In the genomic region with DNA sequence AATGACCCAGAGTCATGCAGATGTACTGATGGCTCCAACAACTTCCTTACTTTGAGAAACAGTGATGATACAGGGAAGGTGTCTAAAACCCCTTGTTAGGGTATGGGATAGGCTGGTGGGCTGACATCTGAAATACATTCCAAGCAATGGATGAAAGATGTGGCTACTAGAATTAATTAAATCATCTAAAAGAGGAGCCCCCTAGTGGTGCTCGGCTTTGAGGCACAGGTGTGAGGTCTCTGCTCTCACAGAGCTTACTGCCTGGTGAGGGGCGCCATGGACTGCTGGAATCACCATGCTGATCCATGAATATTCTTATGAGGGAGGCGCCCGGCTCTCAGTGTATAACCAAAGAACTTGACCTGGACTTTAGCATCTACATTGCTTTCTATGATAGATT, we compare ENCODE assay signal across 10 cellular contexts. TPM values are rescaled to one million over a fixed set of nuclear protein-coding genes. Genes with fewer than 3 reads are reported as not detected.
DNase-seq lines count a peak whose midpoint lies in the region; ATAC-seq, FAIRE-seq and TF ChIP-seq lines count a peak whose summit lies in the region.
"Had no signal": no experiment of that assay in that cellular context is flagged by ENCODE, and none has a peak within 500 bp of the region (broad histone marks: within the 10 kb centered on the region; RNA-seq: fewer than 3 reads in every experiment).

No MANE protein-coding gene starts in this region.

- POLR2A ChIA-PET in activated CD4-positive, alpha-beta memory T cell treated with anti-CD3 and anti-CD28 coated beads for 36 hours (lab: Charles Lee) = interaction anchor here (1.1 kb wide), 1 partner anchor 12 kb away, joined by 3 read pairs; no protein-coding TSS in a partner anchor
- POLR2A ChIA-PET in activated CD4-positive, alpha-beta memory T cell treated with anti-CD3 and anti-CD28 coated beads, Interleukin-2, amount 10 ng/mL, durations not matched to agents 7 days and 5 days (lab: Charles Lee) = no interaction called here
- POLR2A ChIA-PET in H1 (lab: Charles Lee; ENCODE audit: partially characterized antibody) = interaction anchor here (0.6 kb wide), 1 partner anchor 438 kb away, joined by 3 read pairs; no protein-coding TSS in a partner anchor

- no peak overlapping the region for H3K27ac ChIP-seq in OCI-LY1 (ENCODE audit: low read depth, low read length, poor library complexity, severe bottlenecking)
- H3K27ac ChIP-seq in H1 (ENCODE audit: low read depth, low read length) = no peak overlapping the region

- no peaks in the 10 kb centered on the region for H3K79me2 ChIP-seq in OCI-LY1 (ENCODE audit: insufficient read depth, low read length)
- peaks cover 0 to 5% of the 10 kb centered on the region in 2 experiments; a peak in 1 of 4 replicates for H3K79me2 ChIP-seq in H1 (ENCODE audit: control insufficient read depth in 1 of 2, insufficient read depth in 2 of 2, low read length in 2 of 2)

- no peak overlapping the region for H4K5ac ChIP-seq in H1 (ENCODE audit: insufficient read length, low read depth, low read length)

- 70% methylated on average over 4 of the region's 4 CpGs; no CpG with 5 or more reads in 1 of the 2 experiments for WGBS in H1 (ENCODE audit: extremely low coverage in 1 of 2, insufficient coverage in 1 of 2, insufficient read length in 1 of 2, insufficient replicate concordance in 2 of 2, low coverage in 1 of 2, low lambda C conversion rate in 2 of 2, missing lambda C conversion rate in 1 of 2), 2 experiments

- H3K4me2 ChIP-seq in OCI-LY1 (ENCODE audit: low read length) (no peak overlapping the region), H1 (ENCODE audit: insufficient read depth in 1 of 2, low read depth in 2 of 2, low read length in 2 of 2) (no peak overlapping the region)

- no peak for ATAC-seq in HG03442 (IDR thresholded peaks at IDR 0.05; ENCODE audit: unreplicated experiment)
- ATAC-seq: activated T-cell treated with anti-CD3 and anti-CD28 coated beads, Interleukin-2, amount 50 U/mL, for 72 hours had no signal

- H3K27ac Mint-ChIP-seq in activated CD4-positive, alpha-beta memory T cell treated with anti-CD3 and anti-CD28 coated beads for 36 hours = no peak overlapping the region
- H3K27ac Mint-ChIP-seq in activated CD4-positive, alpha-beta memory T cell treated with anti-CD3 and anti-CD28 coated beads, Interleukin-2, amount 10 ng/mL, durations not matched to agents 7 days and 5 days = no peak overlapping the region
- H3K27ac Mint-ChIP-seq: activated T-cell treated with anti-CD3 and anti-CD28 coated beads, Interleukin-2, amount 50 U/mL, for 72 hours had no signal

- no peak overlapping the region for H3K56ac ChIP-seq in H1 (replicated peaks; ENCODE audit: insufficient read length, low read depth, low read length)

- H3K9me2 ChIP-seq in OCI-LY1 (ENCODE audit: low read depth, low read length) = no peaks in the 10 kb centered on the region

- H3K23ac ChIP-seq in H1 (ENCODE audit: insufficient read length) = no peak overlapping the region

- DNase-seq in activated CD4-positive, alpha-beta memory T cell treated with anti-CD3 and anti-CD28 coated beads for 36 hours = peak; percentile 30
- DNase-seq in activated CD4-positive, alpha-beta memory T cell treated with anti-CD3 and anti-CD28 coated beads, Interleukin-2, amount 10 ng/mL, durations not matched to agents 7 days and 5 days = no peak
- DNase-seq in H1 (ENCODE audit: low read depth in 1 of 2, low spot score in 2 of 2) = peak in 1 of 2 experiments; percentile 68
- peak; percentile 15 for DNase-seq in stimulated activated CD4-positive, alpha-beta T cell treated with anti-CD3 and anti-CD28 coated beads, Interleukin-4, amount 100 ng/mL, for 24 hours
- no peak for DNase-seq in cortex of kidney (lab: John Stamatoyannopoulos, UW)
- no peak for DNase-seq in GDM1 (lab: John Stamatoyannopoulos, UW)
- DNase-seq: DMS79 had no signal

- H3K9me3 Mint-ChIP-seq in activated CD4-positive, alpha-beta memory T cell treated with anti-CD3 and anti-CD28 coated beads for 36 hours = no peaks in the 10 kb centered on the region
- H3K9me3 Mint-ChIP-seq in activated CD4-positive, alpha-beta memory T cell treated with anti-CD3 and anti-CD28 coated beads, Interleukin-2, amount 10 ng/mL, durations not matched to agents 7 days and 5 days = no peaks in the 10 kb centered on the region
- H3K9me3 Mint-ChIP-seq: activated T-cell treated with anti-CD3 and anti-CD28 coated beads, Interleukin-2, amount 50 U/mL, for 72 hours had no signal

- H3K27me3 Mint-ChIP-seq in activated CD4-positive, alpha-beta memory T cell treated with anti-CD3 and anti-CD28 coated beads for 36 hours = no peaks in the 10 kb centered on the region
- H3K27me3 Mint-ChIP-seq in activated CD4-positive, alpha-beta memory T cell treated with anti-CD3 and anti-CD28 coated beads, Interleukin-2, amount 10 ng/mL, durations not matched to agents 7 days and 5 days = peaks cover 3% of the 10 kb centered on the region

- H4K8ac ChIP-seq in H1 (ENCODE audit: extremely low read depth, insufficient read depth, low read length) = no peak overlapping the region

- H3K23me2 ChIP-seq in H1 (ENCODE audit: low read depth, low read length) = no peaks in the 10 kb centered on the region

- H2AFZ ChIP-seq in OCI-LY1 (ENCODE audit: low read length) (no peak overlapping the region), H1 (ENCODE audit: low read length) (no peak overlapping the region)

- no peak overlapping the region for H3K18ac ChIP-seq in H1 (ENCODE audit: extremely low read depth, low read length)

- H3K36me3 Mint-ChIP-seq in activated CD4-positive, alpha-beta memory T cell treated with anti-CD3 and anti-CD28 coated beads for 36 hours = no peaks in the 10 kb centered on the region
- no peaks in the 10 kb centered on the region for H3K36me3 Mint-ChIP-seq in activated CD4-positive, alpha-beta memory T cell treated with anti-CD3 and anti-CD28 coated beads, Interleukin-2, amount 10 ng/mL, durations not matched to agents 7 days and 5 days (ENCODE audit: low read depth)

- no peak overlapping the region for H2BK5ac ChIP-seq in H1 (ENCODE audit: low read depth, low read length)

- H3K4me3 Mint-ChIP-seq in activated CD4-positive, alpha-beta memory T cell treated with anti-CD3 and anti-CD28 coated beads for 36 hours = no peak overlapping the region
- H3K4me3 Mint-ChIP-seq in activated CD4-positive, alpha-beta memory T cell treated with anti-CD3 and anti-CD28 coated beads, Interleukin-2, amount 10 ng/mL, durations not matched to agents 7 days and 5 days = no peak overlapping the region
- H3K4me3 Mint-ChIP-seq: activated T-cell treated with anti-CD3 and anti-CD28 coated beads, Interleukin-2, amount 50 U/mL, for 72 hours had no signal

- H3K4ac ChIP-seq in H1 (replicated peaks; ENCODE audit: insufficient read length, low read depth, low read length) = no peak overlapping the region

- no peak overlapping the region for H2BK15ac ChIP-seq in H1 (ENCODE audit: low read length)

- no peak overlapping the region for H2AK5ac ChIP-seq in H1 (ENCODE audit: low read depth, low read length)

- no peaks in the 10 kb centered on the region for H3K4me1 Mint-ChIP-seq in activated CD4-positive, alpha-beta memory T cell treated with anti-CD3 and anti-CD28 coated beads for 36 hours (ENCODE audit: low read depth)
- no peaks in the 10 kb centered on the region for H3K4me1 Mint-ChIP-seq in activated CD4-positive, alpha-beta memory T cell treated with anti-CD3 and anti-CD28 coated beads, Interleukin-2, amount 10 ng/mL, durations not matched to agents 7 days and 5 days

- no peaks in the 10 kb centered on the region for H3K36me3 ChIP-seq in OCI-LY1 (ENCODE audit: insufficient read depth, low read length)
- H3K36me3 ChIP-seq in H1 (ENCODE audit: control insufficient read depth in 2 of 4, insufficient read depth in 4 of 4, low read length in 3 of 4) = no peaks in the 10 kb centered on the region; a peak in 1 of 8 replicates

- no peak for TF ChIP-seq EP300 in H1 (IDR thresholded peaks at IDR 0.05; ENCODE audit: borderline replicate concordance in 1 of 2, low read depth in 2 of 2, low read length in 2 of 2)

- no peak overlapping the region for H2BK20ac ChIP-seq in H1 (ENCODE audit: low read length)

- no peak for FAIRE-seq in H1 (lab: Jason Lieb, UNC)

- no peaks in the 10 kb centered on the region for H3F3A ChIP-seq in OCI-LY1 (ENCODE audit: insufficient read depth, low read length)

- H4K20me1 ChIP-seq in OCI-LY1 (ENCODE audit: insufficient read depth, low read length) (no peaks in the 10 kb centered on the region), H1 (replicated peaks in 1 of 2; ENCODE audit: control insufficient read depth in 1 of 2, insufficient read depth in 2 of 2, low read length in 2 of 2) (peaks cover 6 to 7% of the 10 kb centered on the region in 2 experiments)

- CTCF ChIA-PET in activated CD4-positive, alpha-beta memory T cell treated with anti-CD3 and anti-CD28 coated beads for 36 hours (lab: Charles Lee) = interaction anchor here (0.8 to 3.0 kb wide), 13 partner anchors 9 to 371 kb away, joined by 3 to 25 read pairs (median 4); partner anchors contain the start of gene B3GALNT2
- CTCF ChIA-PET in activated CD4-positive, alpha-beta memory T cell treated with anti-CD3 and anti-CD28 coated beads, Interleukin-2, amount 10 ng/mL, durations not matched to agents 7 days and 5 days (lab: Charles Lee) = interaction anchor here (0.8 to 3.0 kb wide), 20 partner anchors 8 to 371 kb away, joined by 3 to 16 read pairs (median 5); no protein-coding TSS in a partner anchor
- CTCF ChIA-PET in H1 (lab: Charles Lee; ENCODE audit: partially characterized antibody) = interaction anchor here (0.8 to 13.2 kb wide), 68 partner anchors 10 to 577 kb away, joined by 3 to 193 read pairs (median 5); partner anchors contain the start of genes B3GALNT2 and LYST

- H3K9me3 ChIP-seq in OCI-LY1 (ENCODE audit: low read length) = no peaks in the 10 kb centered on the region
- no peaks in the 10 kb centered on the region for H3K9me3 ChIP-seq in H1 (ENCODE audit: insufficient read depth in 2 of 2, low read depth in 1 of 2, low read length in 1 of 2)

- no peak overlapping the region for H2BK12ac ChIP-seq in H1 (ENCODE audit: low read depth, low read length)

- no peak overlapping the region for H4K91ac ChIP-seq in H1 (replicated peaks; ENCODE audit: insufficient read length, low read length)

- peak; percentile 67 for TF ChIP-seq CTCF in OCI-LY1 (IDR thresholded peaks at IDR 0.05; ENCODE audit: low read length)
- TF ChIP-seq CTCF in H1 (IDR thresholded peaks at IDR 0.05; ENCODE audit: control extremely low read depth in 1 of 3, insufficient read depth in 1 of 3, low read depth in 1 of 3, low read length in 3 of 3) = peak; percentile 58 to 65 (median 64)

- no peak for TF ChIP-seq POLR2A in H1 (IDR thresholded peaks at IDR 0.05; ENCODE audit: control extremely low read depth in 1 of 2, low read depth in 2 of 2, low read length in 2 of 2)

- H3K14ac ChIP-seq in H1 (ENCODE audit: insufficient read length) = no peak overlapping the region

- H2BK120ac ChIP-seq in H1 (replicated peaks; ENCODE audit: low read depth, low read length) = no peak overlapping the region

- H3K79me1 ChIP-seq in H1 (ENCODE audit: low read depth, low read length) = no peaks in the 10 kb centered on the region; the same call in 1 of the 2 replicates

- intact Hi-C loops in activated CD4-positive, alpha-beta memory T cell treated with anti-CD3 and anti-CD28 coated beads for 36 hours (cut with micrococcal nuclease) = no loop called here

- peak in 1 of 2 experiments; percentile 32; a peak in 2 of 4 replicates for TF ChIP-seq RAD21 in H1 (IDR thresholded peaks at IDR 0.05 in 1 of 2, conservative IDR thresholded peaks at IDR 0.05 in 1 of 2; ENCODE audit: low read depth in 2 of 2, low read length in 2 of 2)

- no peak overlapping the region for H3K9ac ChIP-seq in OCI-LY1 (ENCODE audit: low read length)
- no peak overlapping the region for H3K9ac ChIP-seq in H1 (replicated peaks in 1 of 4; ENCODE audit: extremely low read depth in 1 of 4, low read depth in 3 of 4, low read length in 3 of 4)

- no peaks in the 10 kb centered on the region for H3K27me3 ChIP-seq in OCI-LY1 (ENCODE audit: insufficient read depth, low read length)
- H3K27me3 ChIP-seq in H1 (replicated peaks in 1 of 4; ENCODE audit: control insufficient read depth in 3 of 4, extremely low read depth in 1 of 4, insufficient read depth in 3 of 4, low read length in 3 of 4) = no peaks in the 10 kb centered on the region

- H3K4me1 ChIP-seq in OCI-LY1 (ENCODE audit: insufficient read depth, low read length, severe bottlenecking) = no peaks in the 10 kb centered on the region
- H3K4me1 ChIP-seq in H1 (replicated peaks in 1 of 4; ENCODE audit: control insufficient read depth in 3 of 4, insufficient read depth in 4 of 4, low read length in 3 of 4) = peaks cover 0 to 9% (median 0%) of the 10 kb centered on the region in 4 experiments; a peak in 2 of 7 replicates

- H3K4me3 ChIP-seq in OCI-LY1 (ENCODE audit: low read depth, low read length, poor library complexity, severe bottlenecking) = no peak overlapping the region
- no peak overlapping the region for H3K4me3 ChIP-seq in H1 (ENCODE audit: extremely low read depth in 1 of 4, insufficient read depth in 2 of 4, low read depth in 3 of 4, low read length in 4 of 4)

RNA-seq across cellular contexts. Expression of gene GNG4, which starts 48.5 kb away (rescaled TPM):
- 1 to 10 TPM in 1 of 2 experiments, under 1 TPM in 1; 0.88 to 1.8 TPM for total RNA-seq in activated CD4-positive, alpha-beta memory T cell treated with anti-CD3 and anti-CD28 coated beads for 36 hours
- total RNA-seq in activated CD4-positive, alpha-beta memory T cell treated with anti-CD3 and anti-CD28 coated beads, Interleukin-2, amount 10 ng/mL, durations not matched to agents 7 days and 5 days = under 1 TPM; 0.18 TPM
- 96.5 and 96.8 TPM in 2 replicates for total RNA-seq in H1 (2021; fragmentation: NEBNext Ultra II Directional; extraction: Animal tissue kit (Norgen Biotek cat#: 25700))
- 95.5 and 121 TPM in 2 replicates for polyA plus RNA-seq in H1 (2011; rRNA removed)
- polyA plus RNA-seq in H1 (2011; cell fraction: cytosol; rRNA removed) = 90.5 TPM
- 63.4 TPM for polyA plus RNA-seq in H1 (2011; cell fraction: nucleus; rRNA removed)
- 68.1 to 92.9 TPM (median 76.7 TPM) in 4 replicates for polyA plus RNA-seq in H1 (2012, experiment 1 of 2)
- 94.3 TPM for polyA plus RNA-seq in H1 (2012, experiment 2 of 2)
- polyA plus RNA-seq in H1 (2013, experiment 1 of 2) = 57.1 TPM
- 59.0 TPM for polyA plus RNA-seq in H1 (2013, experiment 2 of 2)
- polyA minus RNA-seq in H1 (2011; rRNA and poly(A)+ RNA removed) = 81.3 and 104 TPM in 2 replicates
- polyA minus RNA-seq in H1 (2011; cell fraction: cytosol; rRNA and poly(A)+ RNA removed) = 48.2 TPM
- 19.7 TPM for polyA minus RNA-seq in H1 (2011; cell fraction: nucleus; rRNA and poly(A)+ RNA removed)

Comparison
In these comparisons a context has a peak if more than half of its experiments do, and no peak if none do; other contexts are left out.
1. DNase-seq: peak in activated CD4-positive, alpha-beta memory T cell treated with anti-CD3 and anti-CD28 coated beads for 36 hours (single experiment) and stimulated activated CD4-positive, alpha-beta T cell treated with anti-CD3 and anti-CD28 coated beads, Interleukin-4, amount 100 ng/mL, for 24 hours (single experiment); none in activated CD4-positive, alpha-beta memory T cell treated with anti-CD3 and anti-CD28 coated beads, Interleukin-2, amount 10 ng/mL, durations not matched to agents 7 days and 5 days (single experiment), cortex of kidney (single experiment) and GDM1 (single experiment).
2. RNA of gene GNG4, which starts 48.5 kb away (total RNA-seq): 96.5 to 96.8 TPM in H1; 0.88 to 1.8 TPM in activated CD4-positive, alpha-beta memory T cell treated with anti-CD3 and anti-CD28 coated beads for 36 hours and 0.18 TPM in activated CD4-positive, alpha-beta memory T cell treated with anti-CD3 and anti-CD28 coated beads, Interleukin-2, amount 10 ng/mL, durations not matched to agents 7 days and 5 days; every median in the first group is over 10 times any median in the second.